In the genomic region with DNA sequence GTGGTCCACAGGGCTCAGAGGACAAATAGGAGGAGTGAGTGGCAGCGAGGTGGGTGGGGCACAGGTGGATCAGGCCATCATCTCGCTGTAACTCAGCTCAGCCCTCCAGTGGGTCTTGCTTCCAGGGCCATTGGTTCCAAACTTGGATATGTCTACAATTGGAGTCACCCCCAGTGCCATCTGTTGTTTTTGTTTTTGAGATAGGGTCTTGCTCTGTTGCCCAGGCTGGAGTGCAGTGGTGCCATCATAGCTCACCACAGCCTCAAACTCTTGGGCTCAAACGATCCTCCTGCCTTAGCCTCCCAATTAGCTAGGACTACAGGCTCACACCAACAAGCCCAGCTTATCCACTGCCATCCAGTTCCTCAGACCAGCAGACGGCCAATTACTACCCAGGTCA, we compare ENCODE assay signal across 11 cellular contexts.
"Had no signal": no experiment of that assay in that cellular context is flagged by ENCODE, and none has a peak within 500 bp of the region (broad histone marks: within the 10 kb centered on the region; RNA-seq: fewer than 3 reads in every experiment).

No MANE protein-coding gene starts in this region.

- H3K27ac ChIP-seq: spleen, thoracic aorta had no signal

- H3K4me3 ChIP-seq: spleen, thoracic aorta had no signal

- FAIRE-seq: urothelium cell line had no signal

- ATAC-seq: sciatic nerve; stimulated activated naive CD8-positive, alpha-beta T cell treated with anti-CD3 and anti-CD28 coated beads, Interleukin-15, amount 100 ng/mL, for 72 hours had no signal

- H3K27me3 ChIP-seq: spleen had no signal

- H3K4me3 Mint-ChIP-seq: activated naive CD4-positive, alpha-beta T cell treated with anti-CD3 and anti-CD28 coated beads, Interleukin-2, amount 10 ng/mL, durations not matched to agents 7 days and 5 days; endodermal cell; nephron progenitor cell; stimulated activated naive CD8-positive, alpha-beta T cell treated with anti-CD3 and anti-CD28 coated beads, Interleukin-15, amount 100 ng/mL, for 72 hours had no signal

- H3K4me1 Mint-ChIP-seq: activated naive CD4-positive, alpha-beta T cell treated with anti-CD3 and anti-CD28 coated beads, Interleukin-2, amount 10 ng/mL, durations not matched to agents 7 days and 5 days; nephron progenitor cell had no signal

- H3K27ac Mint-ChIP-seq: activated naive CD4-positive, alpha-beta T cell treated with anti-CD3 and anti-CD28 coated beads, Interleukin-2, amount 10 ng/mL, durations not matched to agents 7 days and 5 days; endodermal cell; nephron progenitor cell had no signal

- H3K9me3 ChIP-seq: spleen, thoracic aorta had no signal

- H3K27me3 Mint-ChIP-seq: activated naive CD4-positive, alpha-beta T cell treated with anti-CD3 and anti-CD28 coated beads, Interleukin-2, amount 10 ng/mL, durations not matched to agents 7 days and 5 days; stimulated activated naive CD8-positive, alpha-beta T cell treated with anti-CD3 and anti-CD28 coated beads, Interleukin-15, amount 100 ng/mL, for 72 hours had no signal

- H3K9me3 Mint-ChIP-seq: activated naive CD4-positive, alpha-beta T cell treated with anti-CD3 and anti-CD28 coated beads, Interleukin-2, amount 10 ng/mL, durations not matched to agents 7 days and 5 days; endodermal cell; nephron progenitor cell; stimulated activated naive CD8-positive, alpha-beta T cell treated with anti-CD3 and anti-CD28 coated beads, Interleukin-15, amount 100 ng/mL, for 72 hours had no signal

- DNase-seq: activated CD4-positive, alpha-beta T cell treated with anti-CD3 and anti-CD28 coated beads, Interleukin-2, amount 50 U/mL, for 48 hours; activated naive CD4-positive, alpha-beta T cell treated with anti-CD3 and anti-CD28 coated beads, Interleukin-2, amount 10 ng/mL, durations not matched to agents 7 days and 5 days; endodermal cell; nephron progenitor cell; spleen; stimulated activated naive CD8-positive, alpha-beta T cell treated with anti-CD3 and anti-CD28 coated beads, Interleukin-15, amount 100 ng/mL, for 72 hours; T-helper 1 cell; T1000 had no signal
